8 cellular contexts compared by ENCODE assay signal in the genomic region with DNA sequence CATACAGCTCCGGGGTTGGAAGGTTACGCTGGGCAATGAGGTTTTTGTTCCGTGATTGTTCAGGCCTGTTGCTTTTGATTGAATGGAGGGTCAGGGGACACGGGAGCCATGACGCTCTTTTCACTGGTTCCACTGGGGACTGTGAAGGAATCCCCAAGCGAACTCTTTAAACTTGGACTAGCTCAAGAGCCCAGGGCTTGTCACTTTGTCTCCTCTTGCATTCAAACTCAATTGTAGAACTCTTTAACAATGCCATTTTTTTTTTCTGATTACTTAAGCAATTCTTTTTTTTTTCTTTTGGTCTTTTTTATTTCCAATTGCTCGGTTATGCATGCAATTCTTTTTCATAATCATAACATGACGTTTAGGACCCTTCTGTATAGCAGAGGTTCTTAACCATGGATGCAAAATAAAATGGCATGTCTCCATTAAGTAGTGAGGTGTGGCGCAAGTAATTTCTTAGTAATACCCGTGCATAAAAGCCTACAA. TPM values are rescaled to one million over a fixed set of nuclear protein-coding genes. Genes with fewer than 3 reads are reported as not detected.
A peak's percentile ranks its signal among the peaks of the same experiment; 100 is the strongest.
DNase-seq lines count a peak whose midpoint lies in the region; ATAC-seq and TF ChIP-seq lines count a peak whose summit lies in the region.

No MANE protein-coding gene starts in this region.

- peak overlapping the region; percentile 83 for H3K4me3 Mint-ChIP-seq in chondrocyte (ENCODE audit: unreplicated experiment)
- peak overlapping the region; percentile 62 to 88 (median 82) for H3K4me3 Mint-ChIP-seq in naive thymus-derived CD8-positive, alpha-beta T cell

- POLR2A ChIA-PET in IMR-90 (lab: Charles Lee; ENCODE audit: unreplicated experiment) = no interaction called here
- POLR2A ChIA-PET in naive thymus-derived CD8-positive, alpha-beta T cell (lab: Charles Lee) = no interaction called here

- no peaks in the 10 kb centered on the region for H3K79me1 ChIP-seq in IMR-90 (ENCODE audit: low read depth in 1 of 2, low read length in 2 of 2)

- H3K9me3 ChIP-seq in BLaER1 treated with 17β-estradiol and CSF1 and Interleukin-3, amounts not matched to agents 10 nM and 100 nM (replicated peaks in 1 of 11) = no peaks in the 10 kb centered on the region
- H3K9me3 ChIP-seq in IMR-90 (ENCODE audit: control insufficient read depth, insufficient read depth, low read length) = no peaks in the 10 kb centered on the region

- peak overlapping the region; percentile 57 to 70 (median 62) for H3K4me3 ChIP-seq in BLaER1 treated with 17β-estradiol and CSF1 and Interleukin-3, amounts not matched to agents 10 nM and 100 nM
- peak overlapping the region; percentile 62 for H3K4me3 ChIP-seq in IMR-90 (ENCODE audit: insufficient read depth, low read depth, low read length)

- TF ChIP-seq POLR2A in IMR-90 (IDR thresholded peaks at IDR 0.05; ENCODE audit: low read depth, low read length) = no peak

- H3K56ac ChIP-seq in IMR-90 (ENCODE audit: extremely low read depth, insufficient read depth, low read length) = 0 out of 2 replicates have a peak overlapping the region, but pooled peaks have one; percentile 13

- peaks cover 19 to 34% (median 27%) of the 10 kb centered on the region in 11 experiments for H3K27me3 ChIP-seq in BLaER1 treated with 17β-estradiol and CSF1 and Interleukin-3, amounts not matched to agents 10 nM and 100 nM
- no peaks in the 10 kb centered on the region for H3K27me3 ChIP-seq in IMR-90 (ENCODE audit: control insufficient read depth, insufficient read depth, low read length)

- peaks cover 16 to 35% (median 27%) of the 10 kb centered on the region in 10 experiments for H3K4me1 ChIP-seq in BLaER1 treated with 17β-estradiol and CSF1 and Interleukin-3, amounts not matched to agents 10 nM and 100 nM
- 0 out of 2 replicates have a peak, but pooled peaks cover 2% of the 10 kb centered on the region for H3K4me1 ChIP-seq in IMR-90 (ENCODE audit: control insufficient read depth, insufficient read depth, low read length)

- H4K8ac ChIP-seq in IMR-90 (ENCODE audit: low read depth in 2 of 2, low read length in 2 of 2) = peak overlapping the region; percentile 16 to 93; a peak in 3 of 4 replicates

- H2BK5ac ChIP-seq in IMR-90 (ENCODE audit: low read depth, low read length, poor library complexity, severe bottlenecking) = peak overlapping the region; percentile 4

- TF ChIP-seq RAD21 in IMR-90 (IDR thresholded peaks at IDR 0.05; ENCODE audit: low read length) = no peak

- peak overlapping the region; percentile 8 for H2AK9ac ChIP-seq in IMR-90 (replicated peaks; ENCODE audit: low read depth, low read length, poor library complexity)

- no peaks in the 10 kb centered on the region for H3K27me3 Mint-ChIP-seq in chondrocyte (ENCODE audit: low read depth)
- peaks cover 9 to 31% (median 15%) of the 10 kb centered on the region in 5 donors for H3K27me3 Mint-ChIP-seq in naive thymus-derived CD8-positive, alpha-beta T cell

- peak overlapping the region; percentile 90 for H2BK120ac ChIP-seq in IMR-90 (ENCODE audit: low read depth, low read length)

- peak overlapping the region; percentile 94 for H3K27ac Mint-ChIP-seq in chondrocyte (ENCODE audit: unreplicated experiment)
- peak overlapping the region in 2 of 10 donors; percentile 53 to 74 for H3K27ac Mint-ChIP-seq in naive thymus-derived CD8-positive, alpha-beta T cell

- H3K36me3 Mint-ChIP-seq in chondrocyte (ENCODE audit: low read depth) = no peaks in the 10 kb centered on the region
- no peaks in the 10 kb centered on the region for H3K36me3 Mint-ChIP-seq in naive thymus-derived CD8-positive, alpha-beta T cell

- peak overlapping the region; percentile 64; the same call in 1 of the 2 replicates for H2BK20ac ChIP-seq in IMR-90 (ENCODE audit: low read depth, low read length)

- H3K4ac ChIP-seq in IMR-90 (ENCODE audit: low read depth, low read length) = peak overlapping the region; percentile 82

- no peak for TF ChIP-seq CTCF in IMR-90 (conservative IDR thresholded peaks at IDR 0.05; ENCODE audit: low read depth, low read length)
- no peak for TF ChIP-seq CTCF in chondrocyte (IDR thresholded peaks at IDR 0.05)

- peak overlapping the region; percentile 95 for H2AFZ ChIP-seq in IMR-90 (replicated peaks; ENCODE audit: low read length, poor library complexity)

- peak overlapping the region; percentile 7; the same call in 1 of the 3 replicates for H2BK15ac ChIP-seq in IMR-90 (ENCODE audit: low read depth, low read length)

- CTCF ChIA-PET in IMR-90 (lab: Yijun Ruan, JAX) = interaction anchor here (1.0 kb wide), 1 partner anchor 26 kb away, joined by 3 read pairs; no protein-coding TSS in a partner anchor

- ATAC-seq in IMR-90 (ENCODE audit: low read depth) (no peak), HG02981 (IDR thresholded peaks at IDR 0.05; ENCODE audit: unreplicated experiment) (no peak), GM18861 (IDR thresholded peaks at IDR 0.05; ENCODE audit: unreplicated experiment) (no peak), GM21737 (IDR thresholded peaks at IDR 0.05; ENCODE audit: unreplicated experiment) (no peak)
- ATAC-seq in naive thymus-derived CD8-positive, alpha-beta T cell = no peak

- in situ Hi-C loops in IMR-90 (cut with MboI; ENCODE audit: low sequenced_read_pairs) = no loop called here

- H3K36me3 ChIP-seq in BLaER1 treated with 17β-estradiol and CSF1 and Interleukin-3, amounts not matched to agents 10 nM and 100 nM = no peaks in the 10 kb centered on the region
- no peaks in the 10 kb centered on the region for H3K36me3 ChIP-seq in IMR-90 (ENCODE audit: control insufficient read depth, insufficient read depth, low read length)

- no peak for DNase-seq in IMR-90
- DNase-seq in chondrocyte (ENCODE audit: low spot score) = no peak
- DNase-seq in naive thymus-derived CD8-positive, alpha-beta T cell = no peak
- no peak for DNase-seq in putamen (ENCODE audit: low spot score)

- H3K27ac ChIP-seq in BLaER1 treated with 17β-estradiol and CSF1 and Interleukin-3, amounts not matched to agents 10 nM and 100 nM = peak overlapping the region in 10 of 11 experiments; percentile 59 to 88 (median 79); a peak in 20 of 22 replicates
- peak overlapping the region; percentile 44 for H3K27ac ChIP-seq in IMR-90 (ENCODE audit: insufficient read depth, low read length)

- H4K20me1 ChIP-seq in BLaER1 treated with 17β-estradiol and CSF1 and Interleukin-3, amounts not matched to agents 10 nM and 100 nM = no peaks in the 10 kb centered on the region
- H4K20me1 ChIP-seq in IMR-90 (ENCODE audit: insufficient read depth, low read length) = no peaks in the 10 kb centered on the region

- H4K5ac ChIP-seq in IMR-90 (ENCODE audit: low read depth, low read length) = peak overlapping the region; percentile 31

- dilution Hi-C loops in IMR-90 (cut with HindIII; ENCODE audit: low sequenced_read_pairs, unreplicated experiment) = no loop called here

- peaks cover 25% of the 10 kb centered on the region for H3K4me1 Mint-ChIP-seq in chondrocyte (ENCODE audit: low read depth)
- H3K4me1 Mint-ChIP-seq in naive thymus-derived CD8-positive, alpha-beta T cell = peaks cover 0 to 17% (median 5%) of the 10 kb centered on the region in 4 donors

- no TSS peak for BruUV-seq in IMR-90 (replicated peaks; lab: Mats Ljungman, UMichigan)

- intact Hi-C loops in IMR-90 (cut with micrococcal nuclease) = loop anchor here (10.0 kb wide), 1 partner anchor 403 kb away; no protein-coding TSS in a partner anchor

- peak overlapping the region; percentile 98 for H3K14ac ChIP-seq in IMR-90 (replicated peaks; ENCODE audit: low read depth, low read length)

- no peaks in the 10 kb centered on the region for H3K9me3 Mint-ChIP-seq in chondrocyte (ENCODE audit: low read depth)
- H3K9me3 Mint-ChIP-seq in naive thymus-derived CD8-positive, alpha-beta T cell = no peaks in the 10 kb centered on the region

- no peak overlapping the region for H2AK5ac ChIP-seq in IMR-90 (ENCODE audit: low read depth, low read length)

- peak overlapping the region; percentile 71 for H4K91ac ChIP-seq in IMR-90 (ENCODE audit: insufficient read depth, low read depth, low read length)

- 10% methylated on average over 5 of the region's 10 CpGs; no CpG with 5 or more reads in 1 of the 2 experiments for WGBS in IMR-90 (ENCODE audit: extremely low coverage in 2 of 2, insufficient read length in 1 of 2), 2 experiments

- H3K23ac ChIP-seq in IMR-90 (ENCODE audit: low read depth, low read length) = peak overlapping the region; percentile 98

- H3K4me2 ChIP-seq in BLaER1 treated with 17β-estradiol and CSF1 and Interleukin-3, amounts not matched to agents 10 nM and 100 nM = peak overlapping the region; percentile 86 to 97 (median 92)
- peak overlapping the region; percentile 77 for H3K4me2 ChIP-seq in IMR-90 (ENCODE audit: low read depth, low read length)

- H3K18ac ChIP-seq in IMR-90 (ENCODE audit: low read depth, low read length) = 0 out of 2 replicates have a peak overlapping the region, but pooled peaks have one; percentile 2

- H3K9me1 ChIP-seq in IMR-90 (ENCODE audit: insufficient read depth, low read length) = no peaks in the 10 kb centered on the region; the same call in 1 of the 2 replicates

- peak overlapping the region; percentile 68 to 88 (median 79); a peak in 21 of 22 replicates for H3K9ac ChIP-seq in BLaER1 treated with 17β-estradiol and CSF1 and Interleukin-3, amounts not matched to agents 10 nM and 100 nM
- peak overlapping the region; percentile 62 for H3K9ac ChIP-seq in IMR-90 (ENCODE audit: low read depth, low read length)

TF ChIP-seq in IMR-90, 13 proteins besides CTCF, POLR2A, EP300 and RAD21 (continues in another document):
- TF ChIP-seq SMC3 (IDR thresholded peaks at IDR 0.05; ENCODE audit: low read depth, low read length) = no peak
- TF ChIP-seq MAZ (IDR thresholded peaks at IDR 0.05; ENCODE audit: borderline replicate concordance, low read depth, low read length) = no peak
- no peak for TF ChIP-seq MXI1 (IDR thresholded peaks at IDR 0.05; ENCODE audit: borderline replicate concordance, low read depth, low read length)

RNA-seq across cellular contexts. Expression of a gene that starts 0.4 kb away (rescaled TPM):
- total RNA-seq in IMR-90 (2012; rRNA removed) (1.9 and 2.0 TPM in 2 replicates), chondrocyte (9.6 to 14.4 TPM (median 11.7 TPM) in 3 replicates)
- 0.85 and 1.1 TPM in 2 replicates for polyA plus RNA-seq in IMR-90 (2012; rRNA removed)
- 0.78 and 1.1 TPM in 2 replicates for polyA plus RNA-seq in IMR-90 (2012; cell fraction: cytosol; rRNA removed)
- polyA plus RNA-seq in IMR-90 (2012; cell fraction: nucleus; rRNA removed; ENCODE audit: low replicate concordance) = 0.57 and 1.1 TPM in 2 replicates
- total RNA-seq in naive thymus-derived CD8-positive, alpha-beta T cell = not detected
- polyA plus RNA-seq in naive thymus-derived CD8-positive, alpha-beta T cell = 1 to 10 TPM in 1 of 3 donors, not detected in 2; 1.8 TPM

RNA-seq across cellular contexts. Expression of a gene that starts 38.3 kb away (rescaled TPM):
- total RNA-seq in IMR-90 (2012; rRNA removed) = 221 and 383 TPM in 2 replicates
- 258 and 269 TPM in 2 replicates for polyA plus RNA-seq in IMR-90 (2012; rRNA removed)
- polyA plus RNA-seq in IMR-90 (2012; cell fraction: cytosol; rRNA removed) = 105 and 120 TPM in 2 replicates
- polyA plus RNA-seq in IMR-90 (2012; cell fraction: nucleus; rRNA removed; ENCODE audit: low replicate concordance) = 20.5 and 87.7 TPM in 2 replicates
- total RNA-seq in chondrocyte = 878 to 1,290 TPM (median 1,265 TPM) in 3 replicates
- total RNA-seq in naive thymus-derived CD8-positive, alpha-beta T cell = 10 to 100 TPM; 28.4 to 31.9 TPM
- 100 to 1,000 TPM in 1 of 3 donors, 10 to 100 TPM in 2; 75.1 to 140 (median 81.6) TPM for polyA plus RNA-seq in naive thymus-derived CD8-positive, alpha-beta T cell
